Comparison of ENCODE assay signal across 14 cellular contexts in the genomic region with DNA sequence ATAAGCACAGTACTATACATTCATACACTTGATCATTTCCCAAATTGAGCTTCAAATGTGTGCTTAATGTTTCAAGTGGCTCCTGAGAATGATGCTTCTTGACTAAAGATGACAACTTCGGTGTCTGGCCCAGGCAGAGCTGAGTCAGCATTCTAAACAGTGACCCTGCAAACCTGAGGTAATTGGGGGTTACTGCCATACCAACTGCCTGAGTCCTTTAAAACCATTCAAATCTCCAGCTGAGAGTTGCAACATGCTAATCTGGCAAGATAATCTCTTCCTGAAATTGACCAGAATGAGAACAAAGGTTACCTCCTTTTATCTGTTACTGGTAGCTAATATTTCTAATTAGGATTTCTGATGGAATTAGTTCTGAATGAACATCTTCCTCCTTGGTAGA. TPM values are rescaled to one million over a fixed set of nuclear protein-coding genes. Genes with fewer than 3 reads are reported as not detected.
A peak's percentile ranks its signal among the peaks of the same experiment; 100 is the strongest.
DNase-seq lines count a peak whose midpoint lies in the region; ATAC-seq and TF ChIP-seq lines count a peak whose summit lies in the region.
"Had no signal": no experiment of that assay in that cellular context is flagged by ENCODE, and none has a peak within 500 bp of the region (broad histone marks: within the 10 kb centered on the region; RNA-seq: fewer than 3 reads in every experiment).

No MANE protein-coding gene starts in this region.

- H3K36me3 Mint-ChIP-seq in activated naive CD4-positive, alpha-beta T cell treated with anti-CD3 and anti-CD28 coated beads, Interleukin-2, amount 50 U/mL, for 24 hours: peaks cover 39% of the 10 kb centered on the region

- H3K27me3 ChIP-seq in prostate gland (replicated peaks; ENCODE audit: insufficient read depth): no peaks in the 10 kb centered on the region
- H3K27me3 ChIP-seq: adrenal gland, dorsolateral prefrontal cortex, sigmoid colon had no signal

- H3K27me3 Mint-ChIP-seq in activated naive CD4-positive, alpha-beta T cell treated with anti-CD3 and anti-CD28 coated beads, Interleukin-2, amount 50 U/mL, for 24 hours: no peaks in the 10 kb centered on the region
- no peaks in the 10 kb centered on the region for H3K27me3 Mint-ChIP-seq in stimulated activated naive CD8-positive, alpha-beta T cell treated with anti-CD3 and anti-CD28 coated beads, Interleukin-15, amount 100 ng/mL, for 72 hours

- H3K36me3 ChIP-seq in prostate gland: no peaks in the 10 kb centered on the region
- H3K36me3 ChIP-seq: adrenal gland, sigmoid colon, thoracic aorta had no signal

- DNase-seq in activated naive CD4-positive, alpha-beta T cell (lab: John Stamatoyannopoulos, UW): no peak
- DNase-seq in RPMI8226 (peak; percentile 14), fibroblast of mammary gland (ENCODE audit: low read depth) (peak; percentile 53), substantia nigra (lab: John Stamatoyannopoulos, UW) (no peak), HEK293T (ENCODE audit: extremely low spot score) (no peak), prostate gland (ENCODE audit: low spot score) (no peak)
- DNase-seq in stimulated activated naive CD8-positive, alpha-beta T cell treated with anti-CD3 and anti-CD28 coated beads, Interleukin-15, amount 100 ng/mL, for 72 hours: no peak
- DNase-seq: adrenal gland; CD4-positive, alpha-beta memory T cell; dorsolateral prefrontal cortex; SIG-M5; sigmoid colon had no signal

- 91% methylated on average over 1 of the region's 1 CpG for WGBS in prostate gland

- TF ChIP-seq POLR2A in prostate gland (IDR thresholded peaks at IDR 0.05): no peak

- H3K27ac ChIP-seq in substantia nigra (ENCODE audit: low read depth, low read length, poor library complexity, severe bottlenecking) (no peak overlapping the region), prostate gland (no peak overlapping the region)
- H3K27ac ChIP-seq: adrenal gland, dorsolateral prefrontal cortex, sigmoid colon, thoracic aorta had no signal

- H3K4me3 ChIP-seq in fibroblast of mammary gland (ENCODE audit: control insufficient read depth, low read depth, low read length) (no peak overlapping the region), prostate gland (no peak overlapping the region)
- H3K4me3 ChIP-seq: adrenal gland, dorsolateral prefrontal cortex, sigmoid colon, thoracic aorta had no signal

- H3K9me3 ChIP-seq in prostate gland: no peaks in the 10 kb centered on the region
- H3K9me3 ChIP-seq: adrenal gland, sigmoid colon, thoracic aorta had no signal

- no peaks in the 10 kb centered on the region for H3K9me3 Mint-ChIP-seq in activated naive CD4-positive, alpha-beta T cell treated with anti-CD3 and anti-CD28 coated beads, Interleukin-2, amount 50 U/mL, for 24 hours
- no peaks in the 10 kb centered on the region for H3K9me3 Mint-ChIP-seq in stimulated activated naive CD8-positive, alpha-beta T cell treated with anti-CD3 and anti-CD28 coated beads, Interleukin-15, amount 100 ng/mL, for 72 hours

- H3K4me1 ChIP-seq in prostate gland (replicated peaks): no peaks in the 10 kb centered on the region

- H3K4me3 Mint-ChIP-seq in activated naive CD4-positive, alpha-beta T cell treated with anti-CD3 and anti-CD28 coated beads, Interleukin-2, amount 50 U/mL, for 24 hours: peak overlapping the region; percentile 92
- H3K4me3 Mint-ChIP-seq in stimulated activated naive CD8-positive, alpha-beta T cell treated with anti-CD3 and anti-CD28 coated beads, Interleukin-15, amount 100 ng/mL, for 72 hours: peak overlapping the region; percentile 60 to 100

- no peak for ATAC-seq in stimulated activated naive CD8-positive, alpha-beta T cell treated with anti-CD3 and anti-CD28 coated beads, Interleukin-15, amount 100 ng/mL, for 72 hours

- CTCF ChIA-PET in HEK293T (lab: Yijun Ruan, JAX): interaction anchor here (0.8 to 4.3 kb wide), 4 partner anchors 10 to 368 kb away, joined by 3 to 12 read pairs (median 4); no protein-coding TSS in a partner anchor

- intact Hi-C loops in prostate gland (cut with DNase I): no loop called here

- POLR2A ChIA-PET in HEK293T (lab: Yijun Ruan, JAX): interaction anchor here (1.5 kb wide), 1 partner anchor 70 kb away, joined by 4 read pairs; no protein-coding TSS in a partner anchor

- H3K4me1 Mint-ChIP-seq in activated naive CD4-positive, alpha-beta T cell treated with anti-CD3 and anti-CD28 coated beads, Interleukin-2, amount 50 U/mL, for 24 hours: peaks cover 94% of the 10 kb centered on the region
- peaks cover 97% of the 10 kb centered on the region for H3K4me1 Mint-ChIP-seq in stimulated activated naive CD8-positive, alpha-beta T cell treated with anti-CD3 and anti-CD28 coated beads, Interleukin-15, amount 100 ng/mL, for 72 hours

- TF ChIP-seq CTCF in fibroblast of mammary gland (conservative IDR thresholded peaks at IDR 0.05; ENCODE audit: control insufficient read depth, insufficient read depth, low read depth, low read length) (no peak), prostate gland (IDR thresholded peaks at IDR 0.05) (no peak)

- peak overlapping the region; percentile 100 for H3K27ac Mint-ChIP-seq in activated naive CD4-positive, alpha-beta T cell treated with anti-CD3 and anti-CD28 coated beads, Interleukin-2, amount 50 U/mL, for 24 hours
- peak overlapping the region in 1 of 2 donors; percentile 6 for H3K27ac Mint-ChIP-seq in stimulated activated naive CD8-positive, alpha-beta T cell treated with anti-CD3 and anti-CD28 coated beads, Interleukin-15, amount 100 ng/mL, for 72 hours

TF ChIP-seq in HEK293T, 16 proteins besides CTCF, POLR2A, EP300 and RAD21:
- no peak for TF ChIP-seq HDGF (IDR thresholded peaks at IDR 0.05; ENCODE audit: borderline replicate concordance)
- no peak for TF ChIP-seq SP1 (IDR thresholded peaks at IDR 0.05)
- TF ChIP-seq ZNF384 (IDR thresholded peaks at IDR 0.05): no peak
- TF ChIP-seq LEF1 (IDR thresholded peaks at IDR 0.05; ENCODE audit: borderline replicate concordance): no peak
- TF ChIP-seq BHLHE40 (IDR thresholded peaks at IDR 0.05; ENCODE audit: borderline replicate concordance): no peak
- TF ChIP-seq L3MBTL2 (conservative IDR thresholded peaks at IDR 0.05): no peak
- TF ChIP-seq TARDBP (IDR thresholded peaks at IDR 0.05): no peak
- TF ChIP-seq FOXM1 (IDR thresholded peaks at IDR 0.05; ENCODE audit: borderline replicate concordance): no peak
- no peak for TF ChIP-seq FOXA1 (IDR thresholded peaks at IDR 0.05)
- TF ChIP-seq ARNT (IDR thresholded peaks at IDR 0.05): no peak
- no peak for TF ChIP-seq FOXK2 (IDR thresholded peaks at IDR 0.05)
- TF ChIP-seq CTBP1 (IDR thresholded peaks at IDR 0.05; ENCODE audit: borderline replicate concordance): no peak
- no peak for TF ChIP-seq ELF4 (IDR thresholded peaks at IDR 0.05)
- TF ChIP-seq, protein P1, sequence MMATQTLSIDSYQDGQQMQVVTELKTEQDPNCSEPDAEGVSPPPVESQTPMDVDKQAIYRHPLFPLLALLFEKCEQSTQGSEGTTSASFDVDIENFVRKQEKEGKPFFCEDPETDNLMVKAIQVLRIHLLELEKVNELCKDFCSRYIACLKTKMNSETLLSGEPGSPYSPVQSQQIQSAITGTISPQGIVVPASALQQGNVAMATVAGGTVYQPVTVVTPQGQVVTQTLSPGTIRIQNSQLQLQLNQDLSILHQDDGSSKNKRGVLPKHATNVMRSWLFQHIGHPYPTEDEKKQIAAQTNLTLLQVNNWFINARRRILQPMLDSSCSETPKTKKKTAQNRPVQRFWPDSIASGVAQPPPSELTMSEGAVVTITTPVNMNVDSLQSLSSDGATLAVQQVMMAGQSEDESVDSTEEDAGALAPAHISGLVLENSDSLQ (IDR thresholded peaks at IDR 0.05): no peak
- TF ChIP-seq NFRKB (IDR thresholded peaks at IDR 0.05): no peak
- TF ChIP-seq SUZ12 (IDR thresholded peaks at IDR 0.05): no peak

RNA-seq across cellular contexts. Expression of a gene that starts 8.2 kb away (rescaled TPM):
- 1 to 10 TPM; 5.2 to 5.7 TPM for total RNA-seq in prostate gland

Comparison
In these comparisons a context has a peak if more than half of its experiments do, and no peak if none do; other contexts are left out.
1. DNase-seq: peak in RPMI8226 (single experiment) and fibroblast of mammary gland (single experiment); none in activated naive CD4-positive, alpha-beta T cell (0 of 4), stimulated activated naive CD8-positive, alpha-beta T cell treated with anti-CD3 and anti-CD28 coated beads, Interleukin-15, amount 100 ng/mL, for 72 hours (0 of 2), substantia nigra (0 of 49), HEK293T (single experiment) and prostate gland (single experiment).